ENCODE assay signal across 7 cellular contexts in genomic region chr3:72241525-72241924, GRCh38.
"Had no signal": no experiment of that assay in that cellular context is flagged by ENCODE, and none has a peak within 500 bp of the region (broad histone marks: within the 10 kb centered on the region; RNA-seq: fewer than 3 reads in every experiment).

No MANE protein-coding gene starts in this region.

- H3K4me3 Mint-ChIP-seq: HFFc6, IgD-negative memory B cell had no signal

- H3K4me3 ChIP-seq: GM23248, HAP-1 had no signal

- H3K27ac Mint-ChIP-seq: HFFc6 had no signal

- H3K9me3 Mint-ChIP-seq: HFFc6, IgD-negative memory B cell had no signal

- H3K9ac ChIP-seq: GM23248 had no signal

- DNase-seq: GM23248, GOT3, H7, HFFc6 had no signal

- H2AFZ ChIP-seq: GM23248 had no signal

- H3K27ac ChIP-seq: GM23248, HL-60 had no signal

- H3K9me3 ChIP-seq: HAP-1 had no signal

- H3K36me3 ChIP-seq: HAP-1 had no signal

- H3K4me1 ChIP-seq: HAP-1 had no signal
